In the genomic region with DNA sequence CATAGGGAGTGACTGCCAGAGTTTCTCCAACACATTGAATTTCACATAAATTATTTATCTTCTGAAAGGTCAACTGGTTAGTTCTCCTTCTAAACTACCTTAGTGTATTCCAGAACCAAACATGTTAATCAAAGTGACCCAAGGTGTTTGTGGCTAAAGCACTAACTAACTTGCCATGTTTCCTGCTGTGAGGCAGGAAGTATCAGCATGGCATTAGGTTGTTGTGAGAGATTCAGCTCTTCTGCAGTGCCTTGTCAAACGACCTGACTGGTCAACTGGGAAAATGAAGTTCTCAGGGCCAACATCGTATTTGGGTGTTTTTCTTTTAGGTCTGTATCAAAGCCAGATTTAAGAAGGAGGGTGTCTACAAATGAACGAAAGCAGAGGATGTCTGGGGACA, we compare ENCODE assay signal across 14 cellular contexts.
DNase-seq lines count a peak whose midpoint lies in the region; ATAC-seq, FAIRE-seq and TF ChIP-seq lines count a peak whose summit lies in the region.
"Had no signal": no experiment of that assay in that cellular context is flagged by ENCODE, and none has a peak within 500 bp of the region (broad histone marks: within the 10 kb centered on the region; RNA-seq: fewer than 3 reads in every experiment).

No MANE protein-coding gene starts in this region.

- peak overlapping the region; percentile 8 to 76 (median 63); a peak in 20 of 22 replicates for H3K4me2 ChIP-seq in BLaER1 treated with 17β-estradiol and CSF1 and Interleukin-3, amounts not matched to agents 10 nM and 100 nM
- H3K4me2 ChIP-seq in astrocyte (ENCODE audit: low read length): no peak overlapping the region

- H3K27ac Mint-ChIP-seq in astrocyte (ENCODE audit: unreplicated experiment): no peak overlapping the region
- no peak overlapping the region for H3K27ac Mint-ChIP-seq in stimulated activated memory B cell treated with anti-CD40 and anti-IgM and Interleukin-4, amounts not matched to agents 10 μg/mL and 1 μg/mL and 100 μg/mL, for 72 hours
- H3K27ac Mint-ChIP-seq: CD8-positive, alpha-beta T cell had no signal

- intact Hi-C loops in sciatic nerve (cut with DNase I) (no loop called here), colonic mucosa (cut with DNase I) (no loop called here)

- H3K9me3 Mint-ChIP-seq in astrocyte (ENCODE audit: unreplicated experiment): no peaks in the 10 kb centered on the region
- peaks cover 3% of the 10 kb centered on the region for H3K9me3 Mint-ChIP-seq in stimulated activated memory B cell treated with anti-CD40 and anti-IgM and Interleukin-4, amounts not matched to agents 10 μg/mL and 1 μg/mL and 100 μg/mL, for 72 hours
- H3K9me3 Mint-ChIP-seq: CD8-positive, alpha-beta T cell had no signal

- H3K4me1 Mint-ChIP-seq in astrocyte (ENCODE audit: low read depth, unreplicated experiment): no peaks in the 10 kb centered on the region
- no peaks in the 10 kb centered on the region for H3K4me1 Mint-ChIP-seq in stimulated activated memory B cell treated with anti-CD40 and anti-IgM and Interleukin-4, amounts not matched to agents 10 μg/mL and 1 μg/mL and 100 μg/mL, for 72 hours

- FAIRE-seq in astrocyte (lab: Jason Lieb, UNC): no peak

- H3K27me3 Mint-ChIP-seq in astrocyte (ENCODE audit: low read depth, unreplicated experiment): no peaks in the 10 kb centered on the region
- H3K27me3 Mint-ChIP-seq in stimulated activated memory B cell treated with anti-CD40 and anti-IgM and Interleukin-4, amounts not matched to agents 10 μg/mL and 1 μg/mL and 100 μg/mL, for 72 hours: peaks cover 9% of the 10 kb centered on the region

- H3K9me3 ChIP-seq in BLaER1 treated with 17β-estradiol and CSF1 and Interleukin-3, amounts not matched to agents 10 nM and 100 nM (replicated peaks in 1 of 11): no peaks in the 10 kb centered on the region
- H3K9me3 ChIP-seq in astrocyte (ENCODE audit: insufficient read depth, low read depth, low read length) (no peaks in the 10 kb centered on the region), colonic mucosa (no peaks in the 10 kb centered on the region)
- H3K9me3 ChIP-seq: Caco-2 had no signal

- H2AFZ ChIP-seq in astrocyte (ENCODE audit: low read depth, low read length): peak overlapping the region; percentile 21

- no peaks in the 10 kb centered on the region for H3K79me2 ChIP-seq in astrocyte (ENCODE audit: insufficient read depth, low read length)

- DNase-seq in NCI-H69 (lab: John Stamatoyannopoulos, UW): peak; percentile 8
- no peak for DNase-seq in astrocyte (ENCODE audit: low read depth)
- peak; percentile 17 for DNase-seq in iPS DF 19.7 (ENCODE audit: low read depth, low spot score)
- no peak for DNase-seq in sciatic nerve (ENCODE audit: low spot score)
- DNase-seq in colonic mucosa: no peak
- DNase-seq: ACHN; Caco-2; CD8-positive, alpha-beta T cell had no signal

- no peak overlapping the region for H3K9ac ChIP-seq in BLaER1 treated with 17β-estradiol and CSF1 and Interleukin-3, amounts not matched to agents 10 nM and 100 nM
- no peak overlapping the region for H3K9ac ChIP-seq in astrocyte (ENCODE audit: low read length)
- H3K9ac ChIP-seq in colonic mucosa (ENCODE audit: low read depth in 2 of 2, low read length in 2 of 2): no peak overlapping the region

- no peak for TF ChIP-seq CTCF in astrocyte (IDR thresholded peaks at IDR 0.05; ENCODE audit: insufficient read depth, low read depth, low read length)
- no peak for TF ChIP-seq CTCF in colonic mucosa (IDR thresholded peaks at IDR 0.05)

- no peak overlapping the region for H3K4me3 Mint-ChIP-seq in astrocyte (ENCODE audit: unreplicated experiment)
- H3K4me3 Mint-ChIP-seq in stimulated activated memory B cell treated with anti-CD40 and anti-IgM and Interleukin-4, amounts not matched to agents 10 μg/mL and 1 μg/mL and 100 μg/mL, for 72 hours: no peak overlapping the region
- H3K4me3 Mint-ChIP-seq: CD8-positive, alpha-beta T cell had no signal

- H3K36me3 ChIP-seq in BLaER1 treated with 17β-estradiol and CSF1 and Interleukin-3, amounts not matched to agents 10 nM and 100 nM: peaks cover 0 to 4% (median 0%) of the 10 kb centered on the region in 11 experiments; a peak in 2 of 22 replicates
- H3K36me3 ChIP-seq in astrocyte (ENCODE audit: insufficient read depth, low read length) (no peaks in the 10 kb centered on the region), colonic mucosa (no peaks in the 10 kb centered on the region)

- H3K27ac ChIP-seq in BLaER1 treated with 17β-estradiol and CSF1 and Interleukin-3, amounts not matched to agents 10 nM and 100 nM: peak overlapping the region in 4 of 11 experiments; percentile 4 to 33 (median 22); a peak in 4 of 22 replicates
- H3K27ac ChIP-seq in astrocyte (ENCODE audit: low read depth, low read length): no peak overlapping the region
- H3K27ac ChIP-seq in colonic mucosa: no peak overlapping the region
- H3K27ac ChIP-seq: C4-2B, HL-60 had no signal

- no peaks in the 10 kb centered on the region for H4K20me1 ChIP-seq in BLaER1 treated with 17β-estradiol and CSF1 and Interleukin-3, amounts not matched to agents 10 nM and 100 nM
- no peaks in the 10 kb centered on the region for H4K20me1 ChIP-seq in astrocyte (ENCODE audit: insufficient read depth, low read length)

- no peaks in the 10 kb centered on the region for H3K36me3 Mint-ChIP-seq in astrocyte (ENCODE audit: low read depth, unreplicated experiment)
- H3K36me3 Mint-ChIP-seq in stimulated activated memory B cell treated with anti-CD40 and anti-IgM and Interleukin-4, amounts not matched to agents 10 μg/mL and 1 μg/mL and 100 μg/mL, for 72 hours: no peaks in the 10 kb centered on the region
- H3K36me3 Mint-ChIP-seq: CD8-positive, alpha-beta T cell had no signal

- H3K4me1 ChIP-seq in BLaER1 treated with 17β-estradiol and CSF1 and Interleukin-3, amounts not matched to agents 10 nM and 100 nM: peaks cover 9 to 39% (median 30%) of the 10 kb centered on the region in 10 experiments; a peak in 19 of 20 replicates
- H3K4me1 ChIP-seq in astrocyte (ENCODE audit: insufficient read depth, low read length): no peaks in the 10 kb centered on the region
- no peaks in the 10 kb centered on the region for H3K4me1 ChIP-seq in colonic mucosa
- H3K4me1 ChIP-seq: Caco-2 had no signal

- H3K4me3 ChIP-seq in BLaER1 treated with 17β-estradiol and CSF1 and Interleukin-3, amounts not matched to agents 10 nM and 100 nM: no peak overlapping the region
- H3K4me3 ChIP-seq in astrocyte (ENCODE audit: insufficient read depth, low read depth, low read length) (no peak overlapping the region), colonic mucosa (no peak overlapping the region)

- ATAC-seq in stimulated activated memory B cell treated with anti-CD40 and anti-IgM and Interleukin-4, amounts not matched to agents 10 μg/mL and 1 μg/mL and 100 μg/mL, for 72 hours: no peak
- ATAC-seq in HG03432 (IDR thresholded peaks at IDR 0.05; ENCODE audit: unreplicated experiment): no peak
- no peak for ATAC-seq in sciatic nerve
- ATAC-seq: CD8-positive, alpha-beta T cell; HCT116 had no signal

- H3K27me3 ChIP-seq in BLaER1 treated with 17β-estradiol and CSF1 and Interleukin-3, amounts not matched to agents 10 nM and 100 nM: no peaks in the 10 kb centered on the region
- H3K27me3 ChIP-seq in astrocyte (ENCODE audit: insufficient read depth, low read length): no peaks in the 10 kb centered on the region
- no peaks in the 10 kb centered on the region for H3K27me3 ChIP-seq in colonic mucosa

Comparison
In these comparisons a context has a peak if more than half of its experiments do, and no peak if none do; other contexts are left out.
1. DNase-seq: peak in NCI-H69 (single experiment) and iPS DF 19.7 (single experiment); none in astrocyte (single experiment), sciatic nerve (single experiment) and colonic mucosa (single experiment).